23 cellular contexts compared by ENCODE assay signal in the genomic region with DNA sequence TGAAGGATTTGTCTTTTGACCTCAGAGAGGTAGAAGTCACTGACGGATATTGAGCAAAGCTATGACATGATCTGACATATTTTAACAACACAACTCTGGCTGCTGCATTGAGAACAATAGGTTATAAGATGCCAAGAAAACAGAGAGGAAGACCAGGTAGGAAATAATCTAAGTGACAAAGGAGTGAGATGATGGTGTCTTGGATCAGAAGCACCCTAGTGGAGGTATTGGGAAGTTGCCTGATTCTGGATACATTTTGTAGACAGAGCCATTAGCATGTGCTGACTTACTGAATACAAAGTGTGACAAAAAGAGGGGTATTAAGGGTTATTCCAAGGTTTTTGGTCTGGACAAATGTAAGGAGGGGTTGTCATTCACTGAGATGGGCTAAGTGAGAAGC.
A peak's percentile ranks its signal among the peaks of the same experiment; 100 is the strongest.
DNase-seq lines count a peak whose midpoint lies in the region; ATAC-seq and TF ChIP-seq lines count a peak whose summit lies in the region.
"Had no signal": no experiment of that assay in that cellular context is flagged by ENCODE, and none has a peak within 500 bp of the region (broad histone marks: within the 10 kb centered on the region; RNA-seq: fewer than 3 reads in every experiment).

No MANE protein-coding gene starts in this region.

- dilution Hi-C loops in mammary epithelial cell (cut with HindIII; ENCODE audit: low sequenced_read_pairs) = no loop called here

- no peaks in the 10 kb centered on the region for H4K20me1 ChIP-seq in PC-3 (ENCODE audit: low read length)
- no peaks in the 10 kb centered on the region for H4K20me1 ChIP-seq in mammary epithelial cell (ENCODE audit: insufficient read depth, low read length)

- no peaks in the 10 kb centered on the region for H3K79me2 ChIP-seq in PC-3 (ENCODE audit: low read length)
- no peaks in the 10 kb centered on the region for H3K79me2 ChIP-seq in mammary epithelial cell (ENCODE audit: insufficient read depth, low read length)

- no peak overlapping the region for H3K27ac ChIP-seq in A673 (ENCODE audit: low read depth, low read length, poor library complexity, severe bottlenecking)
- no peak overlapping the region for H3K27ac ChIP-seq in PC-3 (ENCODE audit: low read length)
- no peak overlapping the region for H3K27ac ChIP-seq in mammary epithelial cell (ENCODE audit: insufficient read depth, low read depth, low read length)
- H3K27ac ChIP-seq: ovary, right lobe of liver had no signal

- H3K4me3 ChIP-seq in A673 (ENCODE audit: low read depth, low read length, poor library complexity, severe bottlenecking) (no peak overlapping the region), PC-3 (ENCODE audit: low read length) (no peak overlapping the region), mammary epithelial cell (replicated peaks in 1 of 3; ENCODE audit: insufficient read depth in 1 of 3, low read depth in 2 of 3, low read length in 3 of 3) (no peak overlapping the region)
- H3K4me3 ChIP-seq: ovary, right lobe of liver had no signal

- H3K36me3 ChIP-seq in A673 (ENCODE audit: insufficient read depth, low read length, poor library complexity, severe bottlenecking) = no peaks in the 10 kb centered on the region
- H3K36me3 ChIP-seq in PC-3 (ENCODE audit: low read depth, low read length) = no peaks in the 10 kb centered on the region
- no peaks in the 10 kb centered on the region for H3K36me3 ChIP-seq in mammary epithelial cell (ENCODE audit: insufficient read depth, low read length)
- H3K36me3 ChIP-seq: ovary, right lobe of liver had no signal

- WGBS in mammary epithelial cell (ENCODE audit: low coverage, missing lambda C conversion rate) = 40% methylated on average over 1 of the region's 1 CpG

- H3K9me2 ChIP-seq in PC-3 (replicated peaks; ENCODE audit: low read length) = no peaks in the 10 kb centered on the region

- no peak for ATAC-seq in PC-3
- ATAC-seq: HepG2; right lobe of liver; stimulated activated effector memory CD8-positive, alpha-beta T cell treated with anti-CD3 and anti-CD28 coated beads, Interleukin-12 subunit alpha, Interleukin-12 subunit beta, amount 100 ng/mL, for 72 hours; T-cell had no signal

- H3K9me3 ChIP-seq in A673 (ENCODE audit: low read depth, low read length, poor library complexity, severe bottlenecking) (peaks cover 37% of the 10 kb centered on the region), PC-3 (ENCODE audit: low read length) (no peaks in the 10 kb centered on the region), mammary epithelial cell (replicated peaks; ENCODE audit: insufficient read depth, low read length) (peaks cover 5% of the 10 kb centered on the region)
- H3K9me3 ChIP-seq: ovary, right lobe of liver had no signal

- CTCF ChIA-PET in A673 (lab: Charles Lee) = no interaction called here
- CTCF ChIA-PET in PC-3 (lab: Charles Lee) = no interaction called here
- CTCF ChIA-PET in mammary epithelial cell (lab: Charles Lee; ENCODE audit: low non-redundant PET) = no interaction called here

- intact Hi-C loops in A673 (cut with micrococcal nuclease; ENCODE audit: unreplicated experiment) = no loop called here
- intact Hi-C loops in PC-3 (cut with micrococcal nuclease) = no loop called here
- intact Hi-C loops in mammary epithelial cell (cut with micrococcal nuclease) = no loop called here

- no peak overlapping the region for H2AFZ ChIP-seq in PC-3 (ENCODE audit: low read length)
- no peak overlapping the region for H2AFZ ChIP-seq in mammary epithelial cell (ENCODE audit: low read depth, low read length)

- H3K4me2 ChIP-seq in PC-3 (ENCODE audit: low read length) (no peak overlapping the region), mammary epithelial cell (ENCODE audit: insufficient read depth, low read depth, low read length) (no peak overlapping the region)

- BruUV-seq in A673 (replicated peaks; lab: Mats Ljungman, UMichigan) (no TSS peak), PC-3 (replicated peaks; lab: Mats Ljungman, UMichigan) (no TSS peak), mammary epithelial cell (replicated peaks; lab: Mats Ljungman, UMichigan) (no TSS peak)

- POLR2A ChIA-PET in A673 (lab: Charles Lee; ENCODE audit: low non-redundant PET) = no interaction called here
- POLR2A ChIA-PET in PC-3 (lab: Charles Lee; ENCODE audit: unreplicated experiment) = no interaction called here

- in situ Hi-C loops in mammary epithelial cell (cut with MboI; ENCODE audit: low sequenced_read_pairs in 2 of 2) = no loop called here

- H3K9ac ChIP-seq in PC-3 (ENCODE audit: low read length) = no peak overlapping the region
- H3K9ac ChIP-seq in mammary epithelial cell (ENCODE audit: insufficient read depth, low read length) = no peak overlapping the region

- DNase-seq in A673 (ENCODE audit: low spot score) (peak; percentile 0), PC-3 (no peak), iPS-NIHi11 (ENCODE audit: low spot score) (peak; percentile 37), anterior cingulate cortex (lab: John Stamatoyannopoulos, UW) (no peak), foreskin melanocyte (no peak), mammary epithelial cell (no peak)
- DNase-seq in activated naive CD4-positive, alpha-beta T cell treated with anti-CD3 and anti-CD28 coated beads, Interleukin-2, amount 50 U/mL, for 16 hours = no peak
- DNase-seq: activated CD4-positive, alpha-beta T cell treated with anti-CD3 and anti-CD28 coated beads, Interleukin-2, amount 10 ng/mL, durations not matched to agents 7 days and 5 days; activated CD8-positive, alpha-beta memory T cell treated with anti-CD3 and anti-CD28 coated beads, Interleukin-2, amount 50 U/mL, for 48 hours; activated naive CD4-positive, alpha-beta T cell treated with Interleukin-2 at 50 U/mL for 16 hours; aorta; head of caudate nucleus; islet precursor cell; naive B cell; NCI-H345; NK-92 treated with Interleukin-12 subunit alpha and Interleukin-12 subunit beta, amount 100 ng/mL, for 24 hours; ovary; right lobe of liver; Right ventricle myocardium superior; T-cell had no signal

- TF ChIP-seq CTCF in A673 (conservative IDR thresholded peaks at IDR 0.05; ENCODE audit: low read depth, low read length) (no peak), GM12873 (IDR thresholded peaks at IDR 0.05; ENCODE audit: insufficient read depth, low read depth, low read length, missing control alignments) (peak; percentile 23), PC-3 (conservative IDR thresholded peaks at IDR 0.05; ENCODE audit: low read depth, low read length) (peak; percentile 33), mammary epithelial cell (conservative IDR thresholded peaks at IDR 0.05 in 1 of 2, IDR thresholded peaks at IDR 0.05 in 1 of 2; ENCODE audit: extremely low read depth in 1 of 2, insufficient read depth in 1 of 2, low read depth in 1 of 2, low read length in 2 of 2) (no peak)

- no peaks in the 10 kb centered on the region for H3F3A ChIP-seq in PC-3 (ENCODE audit: low read length, unreplicated experiment)

- no peaks in the 10 kb centered on the region for H3K4me1 ChIP-seq in A673 (ENCODE audit: insufficient read depth, low read length, poor library complexity, severe bottlenecking)
- H3K4me1 ChIP-seq in PC-3 (ENCODE audit: insufficient read depth, low read length) = no peaks in the 10 kb centered on the region
- no peaks in the 10 kb centered on the region for H3K4me1 ChIP-seq in mammary epithelial cell (ENCODE audit: insufficient read depth, low read length)
- H3K4me1 ChIP-seq: right lobe of liver had no signal

- H3K27me3 ChIP-seq in A673 (replicated peaks; ENCODE audit: insufficient read depth, low read depth, low read length, poor library complexity) (no peaks in the 10 kb centered on the region), PC-3 (ENCODE audit: low read length) (no peaks in the 10 kb centered on the region), mammary epithelial cell (ENCODE audit: insufficient read depth, low read length) (no peaks in the 10 kb centered on the region)
- H3K27me3 ChIP-seq: ovary, right lobe of liver had no signal

Comparison
In these comparisons a context has a peak if more than half of its experiments do, and no peak if none do; other contexts are left out.
1. DNase-seq: peak in A673 (single experiment) and iPS-NIHi11 (single experiment); none in PC-3 (single experiment), activated naive CD4-positive, alpha-beta T cell treated with anti-CD3 and anti-CD28 coated beads, Interleukin-2, amount 50 U/mL, for 16 hours (single experiment), anterior cingulate cortex (0 of 58), foreskin melanocyte (single experiment) and mammary epithelial cell (single experiment).
2. CTCF ChIP-seq: peak in GM12873 (single experiment) and PC-3 (single experiment); none in A673 (single experiment) and mammary epithelial cell (0 of 2).